8 cellular contexts compared by ENCODE assay signal in the genomic region with DNA sequence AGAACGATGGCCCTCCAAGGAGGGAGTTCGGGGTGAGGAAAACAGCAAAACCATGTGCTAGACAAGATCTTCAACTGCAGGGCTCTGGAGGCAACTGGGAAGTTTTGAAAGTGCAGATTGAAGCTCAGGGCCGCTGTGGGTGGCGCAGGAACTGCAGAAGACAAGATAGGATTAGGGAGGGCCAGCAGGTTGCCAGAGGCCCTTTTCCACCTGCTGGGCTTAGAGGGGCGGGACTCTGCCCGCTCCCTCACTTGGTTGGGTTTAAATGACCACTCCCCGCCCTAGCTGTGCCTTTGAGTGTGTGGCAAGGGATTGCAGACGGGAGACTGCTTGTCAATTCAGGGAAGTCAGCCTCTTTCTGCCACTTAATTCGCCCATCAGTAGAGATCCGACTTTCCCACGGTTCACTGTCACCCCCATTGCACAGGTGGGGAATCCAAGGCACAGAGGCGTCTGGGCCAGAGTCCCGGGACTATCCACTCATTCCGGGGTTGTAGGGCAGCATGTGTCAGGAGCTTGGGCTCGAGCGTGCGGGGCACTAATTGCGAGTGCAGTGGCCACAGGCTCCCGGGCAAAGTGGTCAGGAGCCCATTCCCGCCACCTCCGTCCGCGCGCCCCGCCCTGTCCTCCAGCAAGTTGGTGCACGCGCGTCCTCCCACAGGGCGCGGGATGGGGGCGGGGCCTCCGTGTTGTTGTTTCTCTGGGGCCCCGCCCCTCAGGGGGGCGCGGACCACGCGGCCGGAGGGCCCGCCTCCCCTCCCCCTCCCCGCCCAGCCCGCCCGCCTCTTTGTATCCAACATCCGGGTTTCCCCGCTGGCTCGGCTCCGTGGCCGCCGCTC. TPM values are rescaled to one million over a fixed set of nuclear protein-coding genes. Genes with fewer than 3 reads are reported as not detected.
DNase-seq lines count a peak whose midpoint lies in the region; ATAC-seq, FAIRE-seq and TF ChIP-seq lines count a peak whose summit lies in the region.

A gene (plus strand): TSS at position 816 of the 839 bp plus-strand sequence. CDS start 433 bp downstream, outside the sequence.

- peak within 1 kb of the TSS; percentile 82 for H3K9ac ChIP-seq in endothelial cell of umbilical vein (replicated peaks; ENCODE audit: extremely low read depth, insufficient read depth, low read length)

- POLR2A ChIA-PET in AG04449 (lab: Yijun Ruan, JAX) (no interaction called here), endothelial cell of umbilical vein (lab: Charles Lee) (no interaction called here)

- H3K4me3 ChIP-seq in AG04449 (ENCODE audit: low read depth, low read length) (peak within 1 kb of the TSS; percentile 69), endothelial cell of umbilical vein (replicated peaks in 1 of 3; ENCODE audit: insufficient read depth in 1 of 3, low read depth in 1 of 3, low read length in 3 of 3) (peak within 1 kb of the TSS; percentile 37 to 85 (median 68))

- H3K27me3 ChIP-seq in endothelial cell of umbilical vein (ENCODE audit: control insufficient read depth in 2 of 2, insufficient read depth in 2 of 2, low read length in 2 of 2), result no peaks in the 10 kb centered on the region

- peaks cover 2% of the 10 kb centered on the region for H4K20me1 ChIP-seq in endothelial cell of umbilical vein (replicated peaks; ENCODE audit: control insufficient read depth, extremely low read depth, insufficient read depth, low read length)

- no peak for DNase-seq in AG04449 (ENCODE audit: low read depth, low spot score)
- peak; percentile 30 for DNase-seq in HS-5 (ENCODE audit: low read depth)
- DNase-seq in NOMO-1 treated with dmso at 0.1 percent for 144 hours (lab: John Stamatoyannopoulos, UW; ENCODE audit: unreplicated experiment), result peak; percentile 53
- peak; percentile 85 for DNase-seq in activated CD8-positive, alpha-beta memory T cell treated with anti-CD3 and anti-CD28 coated beads, Interleukin-2, amount 50 U/mL, for 48 hours
- DNase-seq in endothelial cell of umbilical vein (ENCODE audit: low read depth, low spot score), result peak; percentile 69
- peak; percentile 89 for DNase-seq in midbrain (lab: John Stamatoyannopoulos, UW)
- peak; percentile 42 for DNase-seq in stimulated activated CD8-positive, alpha-beta memory T cell treated with anti-CD3 and anti-CD28 coated beads, Interleukin-15, amount 100 ng/mL, for 24 hours (ENCODE audit: low read depth)

- peak within 1 kb of the TSS; percentile 81 for H3K4me2 ChIP-seq in endothelial cell of umbilical vein (ENCODE audit: insufficient read depth, low read length)

- TF ChIP-seq CTCF in AG04449 (IDR thresholded peaks at IDR 0.05; ENCODE audit: insufficient read depth, low read length, missing control alignments) (no peak), endothelial cell of umbilical vein (IDR thresholded peaks at IDR 0.05; ENCODE audit: extremely low read depth in 1 of 2, insufficient read depth in 1 of 2, low read depth in 1 of 2, low read length in 2 of 2) (no peak)

- H3K36me3 ChIP-seq in endothelial cell of umbilical vein (ENCODE audit: control insufficient read depth in 2 of 2, extremely low read depth in 1 of 2, insufficient read depth in 2 of 2, low read length in 2 of 2), result no peaks in the 10 kb centered on the region

- dilution Hi-C loops in endothelial cell of umbilical vein (cut with MboI; ENCODE audit: extremely low pct_ligation_motif_present, low sequenced_read_pairs), result no loop called here

- ATAC-seq in GM19324 (IDR thresholded peaks at IDR 0.05; ENCODE audit: low FRiP score, unreplicated experiment), result peak; percentile 46

- peak within 1 kb of the TSS; percentile 82 for H2AFZ ChIP-seq in endothelial cell of umbilical vein (ENCODE audit: low read depth, low read length)

- CTCF ChIA-PET in AG04449 (lab: Yijun Ruan, JAX) (interaction anchor here (0.8 kb wide), 1 partner anchor 107 kb away, joined by 3 read pairs; a partner anchor contains a TSS), endothelial cell of umbilical vein (lab: Charles Lee) (interaction anchor here (0.7 to 2.0 kb wide), 6 partner anchors 26 to 316 kb away, joined by 3 to 14 read pairs (median 4); a partner anchor contains a TSS)

- H3K27ac ChIP-seq in endothelial cell of umbilical vein (ENCODE audit: insufficient read depth, low read depth, low read length), result peak within 1 kb of the TSS; percentile 45

- intact Hi-C loops in endothelial cell of umbilical vein (cut with micrococcal nuclease), result no loop called here

- no peaks in the 10 kb centered on the region for H3K4me1 ChIP-seq in endothelial cell of umbilical vein (ENCODE audit: control insufficient read depth, extremely low read depth, insufficient read depth, low read length)

- no peak for TF ChIP-seq POLR2A in endothelial cell of umbilical vein (IDR thresholded peaks at IDR 0.05; ENCODE audit: low read depth, low read length)

- H3K9me3 ChIP-seq in endothelial cell of umbilical vein (replicated peaks; ENCODE audit: control insufficient read depth, insufficient read depth, low read length), result no peaks in the 10 kb centered on the region

- peak; percentile 70 for FAIRE-seq in endothelial cell of umbilical vein (lab: Jason Lieb, UNC)

- H3K79me2 ChIP-seq in endothelial cell of umbilical vein (ENCODE audit: control insufficient read depth, insufficient read depth, low read length), result peaks cover 1% of the 10 kb centered on the region

- no peaks in the 10 kb centered on the region for H3K9me1 ChIP-seq in endothelial cell of umbilical vein (replicated peaks; ENCODE audit: control insufficient read depth, extremely low read depth, insufficient read depth, low read length)

- no TSS peak for BruUV-seq in endothelial cell of umbilical vein (replicated peaks; lab: Mats Ljungman, UMichigan)

TF ChIP-seq in endothelial cell of umbilical vein, 7 proteins besides CTCF, POLR2A, EP300 and RAD21:
- TF ChIP-seq, protein P1, sequence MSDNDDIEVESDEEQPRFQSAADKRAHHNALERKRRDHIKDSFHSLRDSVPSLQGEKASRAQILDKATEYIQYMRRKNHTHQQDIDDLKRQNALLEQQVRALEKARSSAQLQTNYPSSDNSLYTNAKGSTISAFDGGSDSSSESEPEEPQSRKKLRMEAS (IDR thresholded peaks at IDR 0.05; ENCODE audit: insufficient read depth, insufficient read length), result peak; percentile 28
- no peak for TF ChIP-seq EZH2 (IDR thresholded peaks at IDR 0.05; ENCODE audit: borderline replicate concordance, low read depth, low read length, severe bottlenecking)
TF ChIP-seq in endothelial cell of umbilical vein: peak in this region for 1.

RNA-seq across cellular contexts. Expression of the gene that starts here (rescaled TPM):
- 4.9 and 5.6 TPM in 2 replicates for total RNA-seq in endothelial cell of umbilical vein
- 1.6 and 2.0 TPM in 2 replicates for polyA plus RNA-seq in endothelial cell of umbilical vein
- polyA plus RNA-seq in endothelial cell of umbilical vein (2011; cell fraction: cytosol; rRNA removed), result 1.5 and 1.6 TPM in 2 replicates
- 4.8 TPM in 2 replicates for polyA plus RNA-seq in endothelial cell of umbilical vein (2011; cell fraction: nucleus; rRNA removed)
- polyA plus RNA-seq in endothelial cell of umbilical vein (2012), result 0.86 and 1.2 TPM in 2 replicates
- 8.8 and 10.5 TPM in 2 replicates for polyA minus RNA-seq in endothelial cell of umbilical vein
- polyA minus RNA-seq in endothelial cell of umbilical vein (2011; cell fraction: cytosol; rRNA and poly(A)+ RNA removed), result 6.3 TPM
- polyA minus RNA-seq in endothelial cell of umbilical vein (2011; cell fraction: nucleus; rRNA and poly(A)+ RNA removed), result 8.2 and 10.6 TPM in 2 replicates
